Comparison of ENCODE assay signal across 1 cellular context in the genomic region with DNA sequence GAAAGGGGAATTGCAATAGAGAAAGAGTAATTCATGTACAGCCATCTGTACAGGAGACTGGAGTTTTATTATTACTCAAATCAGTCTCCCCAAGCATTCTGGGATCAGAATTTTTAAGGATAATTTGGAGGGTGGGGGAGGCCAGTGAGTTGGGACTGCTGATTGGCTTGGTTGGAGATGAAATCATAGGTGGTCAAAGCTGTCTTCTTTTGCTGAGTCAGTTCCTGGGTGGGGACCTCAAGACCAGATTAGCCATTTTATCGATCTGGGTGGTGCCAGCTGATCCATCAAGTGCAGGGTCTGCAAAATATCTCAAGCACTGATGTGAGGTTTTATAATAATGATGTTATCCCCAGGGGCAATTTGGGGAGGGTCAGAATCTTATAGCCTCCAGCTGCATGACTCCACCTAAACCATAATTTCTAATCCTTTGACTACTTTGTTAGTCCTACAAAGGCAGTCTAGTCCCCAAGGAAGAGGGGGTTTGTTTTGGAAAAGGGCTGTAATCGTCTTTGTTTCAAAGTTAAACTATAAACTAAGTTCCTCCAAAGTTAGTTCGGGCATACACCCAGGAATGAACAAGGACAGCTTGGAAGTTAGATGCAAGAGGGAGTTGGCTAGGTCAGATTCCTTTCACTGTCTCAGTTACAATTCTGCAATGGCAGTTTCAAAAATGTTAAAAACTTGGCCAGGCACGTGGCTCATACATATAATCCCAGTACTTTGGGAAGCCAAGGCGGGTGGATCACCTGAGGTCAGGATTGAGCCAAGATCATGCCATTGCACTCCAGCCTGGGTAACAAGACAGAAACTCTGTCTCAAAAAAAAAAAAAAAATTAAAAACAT.
TF ChIP-seq lines count a peak whose summit lies in the region.

No MANE protein-coding gene starts in this region.

TF ChIP-seq in A549, 52 proteins besides CTCF, POLR2A, EP300 and RAD21 (continued from another document):
- TF ChIP-seq, protein P1, sequence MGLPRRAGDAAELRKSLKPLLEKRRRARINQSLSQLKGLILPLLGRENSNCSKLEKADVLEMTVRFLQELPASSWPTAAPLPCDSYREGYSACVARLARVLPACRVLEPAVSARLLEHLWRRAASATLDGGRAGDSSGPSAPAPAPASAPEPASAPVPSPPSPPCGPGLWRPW (IDR thresholded peaks at IDR 0.05), result no peak
- TF ChIP-seq KDM1A (IDR thresholded peaks at IDR 0.05; ENCODE audit: low read depth) (no peak), TP53 (CRISPR knock-in tag; IDR thresholded peaks at IDR 0.05) (no peak), GATA3 (IDR thresholded peaks at IDR 0.05; ENCODE audit: borderline replicate concordance) (no peak), HOXB13 (CRISPR knock-in tag; IDR thresholded peaks at IDR 0.05; ENCODE audit: low read depth) (no peak), NR3C1 (IDR thresholded peaks at IDR 0.05) (no peak), NFE2L2 (conservative IDR thresholded peaks at IDR 0.05; ENCODE audit: low read length) (no peak)
- TF ChIP-seq, protein P2, sequence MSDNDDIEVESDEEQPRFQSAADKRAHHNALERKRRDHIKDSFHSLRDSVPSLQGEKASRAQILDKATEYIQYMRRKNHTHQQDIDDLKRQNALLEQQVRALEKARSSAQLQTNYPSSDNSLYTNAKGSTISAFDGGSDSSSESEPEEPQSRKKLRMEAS (IDR thresholded peaks at IDR 0.05), result peak; percentile 29; the same call in 1 of the 2 replicates
- TF ChIP-seq, protein P3, sequence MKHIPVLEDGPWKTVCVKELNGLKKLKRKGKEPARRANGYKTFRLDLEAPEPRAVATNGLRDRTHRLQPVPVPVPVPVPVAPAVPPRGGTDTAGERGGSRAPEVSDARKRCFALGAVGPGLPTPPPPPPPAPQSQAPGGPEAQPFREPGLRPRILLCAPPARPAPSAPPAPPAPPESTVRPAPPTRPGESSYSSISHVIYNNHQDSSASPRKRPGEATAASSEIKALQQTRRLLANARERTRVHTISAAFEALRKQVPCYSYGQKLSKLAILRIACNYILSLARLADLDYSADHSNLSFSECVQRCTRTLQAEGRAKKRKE (CRISPR knock-in tag; IDR thresholded peaks at IDR 0.05; ENCODE audit: low read depth), result no peak
